ENCODE assay signal across 26 cellular contexts in the genomic region with DNA sequence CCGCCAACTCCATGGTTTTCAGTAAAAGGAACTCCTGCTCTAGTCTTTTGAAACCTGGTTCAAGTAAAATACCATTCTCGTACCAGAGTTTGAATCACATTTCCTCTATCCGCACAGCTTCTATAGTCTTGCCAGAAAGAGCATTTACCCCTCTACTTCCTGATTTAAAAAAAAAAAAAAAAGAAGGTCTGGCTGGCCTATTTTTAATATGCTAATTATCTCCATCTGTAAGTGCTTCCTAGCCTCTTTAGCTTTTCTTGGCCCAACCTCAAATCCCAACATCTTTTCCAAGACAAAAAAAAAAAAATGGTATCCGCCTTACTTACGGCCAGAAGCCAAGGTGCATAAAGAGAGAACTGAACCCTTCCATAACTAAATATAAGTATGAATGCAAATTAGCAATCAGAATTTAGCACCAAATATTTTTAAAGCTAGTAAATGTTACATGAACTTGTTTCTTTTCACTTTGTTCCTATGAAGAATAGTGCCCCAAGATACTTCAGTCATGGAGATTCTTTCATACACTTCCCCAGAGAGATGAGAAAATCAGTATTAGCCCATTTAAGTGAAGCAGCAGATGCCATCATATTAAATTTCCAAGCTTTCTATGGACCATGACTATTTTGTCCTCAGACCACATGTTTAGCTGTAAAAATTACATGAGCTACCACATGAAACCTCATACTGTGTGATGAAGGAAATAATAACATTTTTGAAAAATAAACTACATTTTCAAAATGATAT.
"Had no signal": no experiment of that assay in that cellular context is flagged by ENCODE, and none has a peak within 500 bp of the region (broad histone marks: within the 10 kb centered on the region; RNA-seq: fewer than 3 reads in every experiment).

No MANE protein-coding gene starts in this region.

- H3K9me3 Mint-ChIP-seq: natural killer cell treated with Interleukin-12 subunit alpha and Interleukin-12 subunit beta and Interleukin-15 and Interleukin-18, amount 100 ng/mL, for 72 hours had no signal

- H3K9me3 ChIP-seq: adrenal gland, body of pancreas, lower lobe of right lung, thoracic aorta had no signal

- H3K27me3 ChIP-seq: adrenal gland, body of pancreas, cardiac muscle cell, dorsolateral prefrontal cortex, heart right ventricle had no signal

- H3K27ac Mint-ChIP-seq: activated naive CD8-positive, alpha-beta T cell; natural killer cell treated with Interleukin-12 subunit alpha and Interleukin-12 subunit beta and Interleukin-15 and Interleukin-18, amount 100 ng/mL, for 72 hours had no signal

- H3K4me3 ChIP-seq: adrenal gland, body of pancreas, cardiac muscle cell, coronary artery, dorsolateral prefrontal cortex, heart right ventricle, lower lobe of right lung, skin epidermis, thoracic aorta had no signal

- H3K36me3 Mint-ChIP-seq: activated naive CD8-positive, alpha-beta T cell; natural killer cell treated with Interleukin-12 subunit alpha and Interleukin-12 subunit beta and Interleukin-15 and Interleukin-18, amount 100 ng/mL, for 72 hours had no signal

- H3K4me1 ChIP-seq: adrenal gland, lower lobe of right lung had no signal

- ATAC-seq: body of pancreas; lower lobe of right lung; natural killer cell treated with Interleukin-12 subunit alpha and Interleukin-12 subunit beta and Interleukin-15 and Interleukin-18, amount 100 ng/mL, for 72 hours; sciatic nerve; stimulated activated naive CD8-positive, alpha-beta T cell treated with anti-CD3 and anti-CD28 coated beads, Interleukin-15, Interleukin-2, amounts not matched to agents 100 U/mL and 50 U/mL, for 24 hours had no signal

- DNase-seq: activated CD4-positive, alpha-beta T cell treated with anti-CD3 and anti-CD28 coated beads for 4 hours; activated CD4-positive, alpha-beta T cell treated with anti-CD3 and anti-CD28 coated beads, Interleukin-2, amount 50 U/mL, for 48 hours; activated CD8-positive, alpha-beta memory T cell treated with anti-CD3 and anti-CD28 coated beads for 24 hours; activated effector memory CD4-positive, alpha-beta T cell treated with Interleukin-2 at 50 U/mL for 16 hours; activated naive CD4-positive, alpha-beta T cell treated with Interleukin-2 at 50 U/mL for 16 hours; adrenal gland; aorta; body of pancreas; dorsolateral prefrontal cortex; effector memory CD4-positive, alpha-beta T cell; foreskin melanocyte; heart right ventricle; lower lobe of right lung; mesendoderm; stimulated activated CD4-positive, alpha-beta T cell treated with anti-CD3 and anti-CD28 coated beads, Interleukin-12 subunit alpha, Interleukin-12 subunit beta, amount 100 ng/mL, for 4 hours; stimulated activated CD4-positive, alpha-beta T cell treated with anti-CD3 and anti-CD28 coated beads, Interleukin-4, amount 100 ng/mL, for 1 hour; stimulated activated naive CD8-positive, alpha-beta T cell treated with anti-CD3 and anti-CD28 coated beads, Interleukin-15, Interleukin-2, amounts not matched to agents 100 U/mL and 50 U/mL, for 24 hours; trophoblast cell had no signal

- H3K4me3 Mint-ChIP-seq: activated naive CD8-positive, alpha-beta T cell; natural killer cell treated with Interleukin-12 subunit alpha and Interleukin-12 subunit beta and Interleukin-15 and Interleukin-18, amount 100 ng/mL, for 72 hours had no signal

- H3K36me3 ChIP-seq: adrenal gland, cardiac muscle cell, heart right ventricle, lower lobe of right lung, thoracic aorta had no signal

- H3K27ac ChIP-seq: adrenal gland, body of pancreas, cardiac muscle cell, coronary artery, dorsolateral prefrontal cortex, lower lobe of right lung, skin epidermis, thoracic aorta, VCaP had no signal
